8 cellular contexts compared by ENCODE assay signal in the genomic region with DNA sequence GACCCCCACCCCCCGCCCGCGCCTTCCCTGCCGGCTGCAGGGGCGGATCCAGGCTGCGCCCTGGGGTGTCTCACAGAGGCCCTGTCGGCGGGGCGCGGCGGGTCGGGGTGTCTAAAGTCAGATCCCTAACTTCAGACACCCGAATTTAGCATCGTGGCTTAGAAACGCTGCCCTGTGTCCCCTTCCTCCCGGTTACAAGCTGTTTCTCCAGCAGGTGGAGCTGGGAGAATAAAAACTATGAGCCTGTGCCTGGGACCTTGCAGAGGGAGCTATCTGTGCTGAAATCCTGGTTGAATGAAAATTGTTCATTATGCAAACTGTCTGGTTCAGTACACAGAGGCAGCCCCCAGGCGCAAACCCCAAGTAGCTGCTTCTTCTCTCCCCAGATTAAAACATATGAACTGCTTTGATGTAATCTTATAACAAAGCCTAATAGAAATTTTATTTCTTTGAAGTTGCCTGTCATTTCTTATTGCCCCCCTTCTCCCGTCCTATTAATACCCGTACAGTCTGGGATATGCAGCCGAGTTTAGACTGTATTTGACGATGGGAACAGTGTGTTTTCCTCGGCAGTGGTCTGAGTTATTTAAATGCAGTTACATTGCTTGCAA.
A peak's percentile ranks its signal among the peaks of the same experiment; 100 is the strongest.
DNase-seq lines count a peak whose midpoint lies in the region; ATAC-seq and TF ChIP-seq lines count a peak whose summit lies in the region.

No MANE protein-coding gene starts in this region.

- H3K56ac ChIP-seq in H9 (ENCODE audit: insufficient read length, low read depth, low read length) = no peak overlapping the region

- intact Hi-C loops in mucosa of descending colon (cut with DNase I, micrococcal nuclease) = loop anchor here (5.0 kb wide), 1 partner anchor 118 kb away; a partner anchor contains a TSS

- H3K4me3 Mint-ChIP-seq in H9 = peak overlapping the region; percentile 47 to 79

- DNase-seq in Ammon's horn (ENCODE audit: low spot score) (peak; percentile 82), H9 (peak; percentile 78), NCI-H345 (lab: John Stamatoyannopoulos, UW) (peak; percentile 61), epithelial cell of esophagus (ENCODE audit: low read depth) (peak; percentile 78), mucosa of descending colon (peak; percentile 33 to 79 (median 45))
- DNase-seq in activated CD4-positive, alpha-beta T cell treated with anti-CD3 and anti-CD28 coated beads, Interleukin-2, amount 50 U/mL, for 48 hours = peak; percentile 29 to 52

- no peak overlapping the region for H3K4ac ChIP-seq in H9 (ENCODE audit: low read depth, low read length)

- H3K18ac ChIP-seq in H9 (ENCODE audit: insufficient read length, low read depth, low read length) = no peak overlapping the region

- H3K23me2 ChIP-seq in H9 (ENCODE audit: insufficient read length, low read depth, low read length, poor library complexity, severe bottlenecking) = peaks cover 4% of the 10 kb centered on the region

- no peak overlapping the region for H2BK15ac ChIP-seq in H9 (ENCODE audit: low read depth, low read length)

- peaks cover 100% of the 10 kb centered on the region for H3K27me3 Mint-ChIP-seq in H9 (ENCODE audit: low read depth)

- H3K4me2 ChIP-seq in H9 (ENCODE audit: insufficient read depth, insufficient read length, low read length) = peak overlapping the region; percentile 66

- H4K91ac ChIP-seq in H9 (ENCODE audit: insufficient read length, low read depth, low read length) = no peak overlapping the region

- H3K9me3 ChIP-seq in H9 (ENCODE audit: control insufficient read depth, low read depth, low read length) (no peaks in the 10 kb centered on the region), mucosa of descending colon (no peaks in the 10 kb centered on the region), subcutaneous abdominal adipose tissue (ENCODE audit: control insufficient read depth in 5 of 5, low read length in 5 of 5) (no peaks in the 10 kb centered on the region)

- H3K4me1 ChIP-seq in H9 (ENCODE audit: insufficient read depth, low read length) (no peaks in the 10 kb centered on the region), mucosa of descending colon (ENCODE audit: low read depth) (peaks cover 12% of the 10 kb centered on the region), subcutaneous abdominal adipose tissue (ENCODE audit: control insufficient read depth in 5 of 5, insufficient read depth in 5 of 5, low read length in 5 of 5) (peaks cover 0 to 15% (median 11%) of the 10 kb centered on the region in 5 donors)

- no peak overlapping the region for H2BK20ac ChIP-seq in H9 (ENCODE audit: low read depth, low read length, poor library complexity, severe bottlenecking)

- H4K8ac ChIP-seq in H9 (replicated peaks; ENCODE audit: insufficient read length, low read depth, low read length) = no peak overlapping the region

- no peak overlapping the region for H3K23ac ChIP-seq in H9 (ENCODE audit: insufficient read length, low read depth, low read length)

- H3K4me1 Mint-ChIP-seq in H9 = peaks cover 11 to 42% of the 10 kb centered on the region in 2 experiments

- no peak overlapping the region for H2AFZ ChIP-seq in H9 (ENCODE audit: low read length)

- H3K14ac ChIP-seq in H9 (ENCODE audit: insufficient read depth, low read length) = no peak overlapping the region

- no peak overlapping the region for H3T11ph ChIP-seq in H9 (ENCODE audit: low read length)

- H3K27ac Mint-ChIP-seq in H9 = no peak overlapping the region

- no peak overlapping the region for H2AK5ac ChIP-seq in H9 (ENCODE audit: insufficient read length, low read length)

- TF ChIP-seq CTCF in H9 (conservative IDR thresholded peaks at IDR 0.05) (peak; percentile 82), epithelial cell of esophagus (IDR thresholded peaks at IDR 0.05; ENCODE audit: insufficient read depth, low read depth, low read length, missing control alignments) (peak; percentile 77), mucosa of descending colon (IDR thresholded peaks at IDR 0.05) (peak; percentile 31)

- H3K79me1 ChIP-seq in H9 (ENCODE audit: insufficient read depth, low read depth, low read length, poor library complexity, severe bottlenecking) = no peaks in the 10 kb centered on the region

- peak; percentile 79 for ATAC-seq in mucosa of descending colon
- no peak for ATAC-seq in GM21619 (IDR thresholded peaks at IDR 0.05; ENCODE audit: unreplicated experiment)

- no peak overlapping the region for H4K5ac ChIP-seq in H9 (ENCODE audit: insufficient read length, low read depth, low read length)

- peaks cover 67% of the 10 kb centered on the region for H3K27me3 ChIP-seq in H9 (ENCODE audit: insufficient read depth, low read length)
- H3K27me3 ChIP-seq in subcutaneous abdominal adipose tissue (ENCODE audit: control insufficient read depth in 5 of 5, insufficient read depth in 4 of 5, low read length in 5 of 5) = peaks cover 33 to 68% (median 51%) of the 10 kb centered on the region in 5 donors

- H3K9me3 Mint-ChIP-seq in H9 = peaks cover 0 to 5% of the 10 kb centered on the region in 2 experiments; a peak in 1 of 5 replicates

- H3K9ac ChIP-seq in H9 (ENCODE audit: extremely low read depth, insufficient read length, low read length) (no peak overlapping the region), subcutaneous abdominal adipose tissue (ENCODE audit: low read length in 5 of 5) (no peak overlapping the region)

- H3K4me3 ChIP-seq in epithelial cell of esophagus (ENCODE audit: low read length) (no peak overlapping the region), mucosa of descending colon (no peak overlapping the region), subcutaneous abdominal adipose tissue (ENCODE audit: low read depth in 1 of 5, low read length in 5 of 5) (peak overlapping the region in 3 of 5 donors; percentile 17 to 41 (median 31))

- H2BK5ac ChIP-seq in H9 (ENCODE audit: insufficient read length, low read length) = no peak overlapping the region

- H3K36me3 ChIP-seq in mucosa of descending colon (ENCODE audit: low read depth) = no peaks in the 10 kb centered on the region
- H3K36me3 ChIP-seq in subcutaneous abdominal adipose tissue (ENCODE audit: control insufficient read depth in 5 of 5, insufficient read depth in 5 of 5, low read length in 5 of 5) = no peaks in the 10 kb centered on the region

- H3K36me3 Mint-ChIP-seq in H9 (ENCODE audit: insufficient read depth in 1 of 3, low read depth in 3 of 3) = no peaks in the 10 kb centered on the region

- H3K79me2 ChIP-seq in H9 (ENCODE audit: insufficient read depth, low read length) = no peaks in the 10 kb centered on the region

- WGBS in H9 (ENCODE audit: extremely low coverage, insufficient read length, low lambda C conversion rate) = no CpG with 5 or more reads among the region's 22 CpGs

- H4K20me1 ChIP-seq in H9 (ENCODE audit: control insufficient read depth, insufficient read depth, insufficient read length) = no peaks in the 10 kb centered on the region

- H2BK120ac ChIP-seq in H9 (ENCODE audit: low read depth, low read length, poor library complexity, severe bottlenecking) = no peak overlapping the region

- no peak overlapping the region for H3K27ac ChIP-seq in H9 (ENCODE audit: insufficient read length, low read depth, low read length)
- H3K27ac ChIP-seq in subcutaneous abdominal adipose tissue (ENCODE audit: low read depth, low read length) = no peak overlapping the region

- H2BK12ac ChIP-seq in H9 (ENCODE audit: insufficient read length, low read depth, low read length) = no peak overlapping the region

Comparison
In these comparisons a context has a peak if more than half of its experiments do, and no peak if none do; other contexts are left out.
1. CTCF ChIP-seq: peak in every context shown above with its lines; median percentile 82 in H9; 77 in epithelial cell of esophagus; 31 in mucosa of descending colon.
2. H3K4me3 ChIP-seq: peak in subcutaneous abdominal adipose tissue (3 of 5); none in epithelial cell of esophagus (single experiment) and mucosa of descending colon (single experiment).
3. Peak in every context shown above with its lines, with median percentiles within 50 percentile points of each other: DNase-seq.